In the genomic region with DNA sequence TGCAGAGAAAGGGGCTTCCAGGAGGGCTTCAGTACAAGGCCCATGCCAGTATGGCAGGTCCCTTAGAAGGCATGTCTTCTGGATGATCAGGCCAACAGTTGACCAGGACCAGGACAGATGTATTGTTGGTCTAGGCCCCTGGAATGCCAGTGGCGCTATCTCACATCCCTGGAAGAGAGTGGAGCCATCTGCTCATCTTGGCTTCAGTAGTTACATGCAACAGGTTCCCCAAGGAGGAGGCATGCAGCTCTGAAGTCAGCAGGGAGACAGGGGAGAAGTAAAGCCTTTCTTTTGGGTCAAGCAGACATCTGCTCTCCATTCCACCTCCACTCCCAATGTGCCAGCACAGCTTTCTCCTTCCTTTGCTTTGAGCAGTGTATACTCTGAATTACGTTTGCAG, we compare ENCODE assay signal across 14 cellular contexts.
"Had no signal": no experiment of that assay in that cellular context is flagged by ENCODE, and none has a peak within 500 bp of the region (broad histone marks: within the 10 kb centered on the region; RNA-seq: fewer than 3 reads in every experiment).

No MANE protein-coding gene starts in this region.

- H3K4me1 ChIP-seq: heart left ventricle had no signal

- H3K4me3 Mint-ChIP-seq: naive thymus-derived CD8-positive, alpha-beta T cell had no signal

- H3K36me3 ChIP-seq: heart left ventricle had no signal

- H3K27ac ChIP-seq: heart left ventricle had no signal

- DNase-seq: cortex of kidney; effector CD8-positive, alpha-beta T cell; heart left ventricle; hippocampal formation; kidney glomerular epithelial cell; mesendoderm; naive thymus-derived CD8-positive, alpha-beta T cell; right cardiac atrium; small intestine; stimulated activated CD4-positive, alpha-beta T cell treated with anti-CD3 and anti-CD28 coated beads, Interleukin-12 subunit alpha, Interleukin-12 subunit beta, amount 100 ng/mL, for 4 hours; stimulated activated naive CD4-positive, alpha-beta T cell treated with Interleukin-2 at 50 U/mL for 16 hours; trophoblast cell had no signal

- H3K27me3 ChIP-seq: dorsolateral prefrontal cortex had no signal

- H3K4me3 ChIP-seq: dorsolateral prefrontal cortex, heart left ventricle had no signal

- ATAC-seq: heart left ventricle; naive thymus-derived CD8-positive, alpha-beta T cell had no signal

- H3K27ac Mint-ChIP-seq: progenitor cell of endocrine pancreas had no signal

- H3K4me1 Mint-ChIP-seq: naive thymus-derived CD8-positive, alpha-beta T cell had no signal

- H3K36me3 Mint-ChIP-seq: naive thymus-derived CD8-positive, alpha-beta T cell had no signal
